In genomic region chr7:28065308-28065707, GRCh38 we compare ENCODE assay signal across 10 cellular contexts.
DNase-seq lines count a peak whose midpoint lies in the region; ATAC-seq and TF ChIP-seq lines count a peak whose summit lies in the region.
"Had no signal": no experiment of that assay in that cellular context is flagged by ENCODE, and none has a peak within 500 bp of the region (broad histone marks: within the 10 kb centered on the region; RNA-seq: fewer than 3 reads in every experiment).

No MANE protein-coding gene starts in this region.

- H3K4me3 ChIP-seq in HEK293 (ENCODE audit: low read depth, low read length) (no peak overlapping the region), testis (no peak overlapping the region)

- DNase-seq in amniotic epithelial cell (ENCODE audit: low read depth) (peak; percentile 66), left lobe of liver (ENCODE audit: low spot score) (no peak), testis (no peak), NCI-H82 treated with DMSO at 0.1 percent for 48 hours (lab: John Stamatoyannopoulos, UW; ENCODE audit: unreplicated experiment) (no peak)
- no peak for DNase-seq in effector memory CD8-positive, alpha-beta T cell
- DNase-seq: activated CD4-positive, alpha-beta T cell treated with anti-CD3 and anti-CD28 coated beads, Interleukin-2, amount 50 U/mL, for 1 hour; NCI-H345 had no signal

- CTCF ChIA-PET in HEK293 (lab: Yijun Ruan, JAX), result interaction anchor here (0.9 to 2.7 kb wide), 5 partner anchors 8 to 40 kb away, joined by 3 to 14 read pairs (median 4); no protein-coding TSS in a partner anchor

- peak; percentile 48 for ATAC-seq in left lobe of liver
- ATAC-seq in effector memory CD8-positive, alpha-beta T cell (replicated peaks), result no peak
- ATAC-seq in GM19324 (IDR thresholded peaks at IDR 0.05; ENCODE audit: low FRiP score, unreplicated experiment), result no peak

- H3K36me3 ChIP-seq in HEK293 (ENCODE audit: control insufficient read depth in 2 of 2, insufficient read depth in 1 of 2, low read length in 2 of 2) (no peaks in the 10 kb centered on the region), testis (ENCODE audit: low read depth, missing control alignments) (no peaks in the 10 kb centered on the region)

- no peak overlapping the region for H3K4me3 Mint-ChIP-seq in effector memory CD8-positive, alpha-beta T cell

- no peak for TF ChIP-seq POLR2A in testis (IDR thresholded peaks at IDR 0.05)

- no peaks in the 10 kb centered on the region for H3K36me3 Mint-ChIP-seq in effector memory CD8-positive, alpha-beta T cell (ENCODE audit: insufficient read depth)
- H3K36me3 Mint-ChIP-seq: brain had no signal

- WGBS in testis, 2 donors, result 81 to 84% methylated on average over 7 of the region's 7 CpGs

- TF ChIP-seq CTCF in HEK293 (tag by site-specific recombination; IDR thresholded peaks at IDR 0.05) (no peak), testis (IDR thresholded peaks at IDR 0.05) (no peak)

- no peaks in the 10 kb centered on the region; the same call in 1 of the 2 replicates for H3K4me1 ChIP-seq in HEK293 (ENCODE audit: control insufficient read depth, insufficient read depth, low read length)
- H3K4me1 ChIP-seq in testis, result peaks cover 38% of the 10 kb centered on the region

- H3K27ac ChIP-seq in HEK293 (ENCODE audit: extremely low read depth, low read depth, low read length) (no peak overlapping the region), testis (peak overlapping the region; percentile 29 to 68)

- H3K27ac Mint-ChIP-seq in effector memory CD8-positive, alpha-beta T cell, result peak overlapping the region in 1 of 2 donors; percentile 29

- no peaks in the 10 kb centered on the region for H3K9me3 Mint-ChIP-seq in effector memory CD8-positive, alpha-beta T cell
- H3K9me3 Mint-ChIP-seq: brain had no signal

- H3K9me3 ChIP-seq in HEK293 (ENCODE audit: control insufficient read depth, insufficient read depth, low read depth, low read length) (no peaks in the 10 kb centered on the region), testis (no peaks in the 10 kb centered on the region)

- intact Hi-C loops in testis (cut with DNase I; ENCODE audit: low total_unique reads), result no loop called here

- POLR2A ChIA-PET in HEK293 (lab: Yijun Ruan, JAX), result interaction anchor here (0.7 kb wide), 1 partner anchor 13 kb away, joined by 3 read pairs; no protein-coding TSS in a partner anchor

- H3K4me1 Mint-ChIP-seq in effector memory CD8-positive, alpha-beta T cell (ENCODE audit: low read depth in 2 of 2), result peaks cover 19 to 26% of the 10 kb centered on the region in 2 donors

- H3K27me3 Mint-ChIP-seq in effector memory CD8-positive, alpha-beta T cell, result no peaks in the 10 kb centered on the region
- H3K27me3 Mint-ChIP-seq: brain had no signal

- H3K27me3 ChIP-seq in testis, result no peaks in the 10 kb centered on the region

TF ChIP-seq in HEK293, 187 proteins besides CTCF, POLR2A, EP300 and RAD21:
- TF ChIP-seq ZNF544 (tag by site-specific recombination; IDR thresholded peaks at IDR 0.05) (no peak), ZNF394 (tag by site-specific recombination; IDR thresholded peaks at IDR 0.05; ENCODE audit: borderline replicate concordance) (peak; percentile 46; the same call in 1 of the 2 replicates), ZNF302 (tag by site-specific recombination; IDR thresholded peaks at IDR 0.05; ENCODE audit: low read depth) (no peak), ZBTB21 (tag by site-specific recombination; IDR thresholded peaks at IDR 0.05) (no peak)
